ENCODE assay signal across 20 cellular contexts in genomic region chr14:23523229-23524016, GRCh38. TPM values are rescaled to one million over a fixed set of nuclear protein-coding genes. Genes with fewer than 3 reads are reported as not detected.
"Had no signal": no experiment of that assay in that cellular context is flagged by ENCODE, and none has a peak within 500 bp of the region (broad histone marks: within the 10 kb centered on the region; RNA-seq: fewer than 3 reads in every experiment).

No MANE protein-coding gene starts in this region.

- H3K4me3 Mint-ChIP-seq: activated CD8-positive, alpha-beta T cell treated with anti-CD3 and anti-CD28 coated beads for 36 hours; activated naive CD4-positive, alpha-beta T cell treated with anti-CD3 and anti-CD28 coated beads, Interleukin-2, amount 50 U/mL, for 24 hours; T-helper 1 cell treated with Interleukin-12 subunit alpha and Interleukin-12 subunit beta and Interleukin-4 antibody, amounts not matched to agents 30 μg/mL and 1 μg/mL, for 36 hours had no signal

- H3K9me3 Mint-ChIP-seq: activated CD8-positive, alpha-beta T cell treated with anti-CD3 and anti-CD28 coated beads for 36 hours; activated naive CD4-positive, alpha-beta T cell treated with anti-CD3 and anti-CD28 coated beads, Interleukin-2, amount 50 U/mL, for 24 hours; T-helper 1 cell treated with Interleukin-12 subunit alpha and Interleukin-12 subunit beta and Interleukin-4 antibody, amounts not matched to agents 30 μg/mL and 1 μg/mL, for 36 hours had no signal

- DNase-seq: activated CD4-positive, alpha-beta T cell treated with anti-CD3 and anti-CD28 coated beads for 4 hours; activated CD8-positive, alpha-beta memory T cell treated with anti-CD3 and anti-CD28 coated beads, Interleukin-2, amount 50 U/mL, for 4 hours; activated CD8-positive, alpha-beta T cell treated with anti-CD3 and anti-CD28 coated beads for 36 hours; activated naive CD4-positive, alpha-beta T cell; aorta; central memory CD4-positive, alpha-beta T cell; NCI-H1048; NCI-H146; NCI-H187 treated with DMSO at 0.1 percent for 48 hours; NCI-H2081 treated with DMSO at 0.1 percent for 48 hours; NCI-H345; NCI-H510A; NCI-H526 treated with DMSO at 0.1 percent for 48 hours; PC-3; SHP77 treated with DMSO at 0.1 percent for 48 hours had no signal

- H3K27ac Mint-ChIP-seq: activated CD8-positive, alpha-beta T cell treated with anti-CD3 and anti-CD28 coated beads for 36 hours; activated naive CD4-positive, alpha-beta T cell treated with anti-CD3 and anti-CD28 coated beads, Interleukin-2, amount 50 U/mL, for 24 hours; T-helper 1 cell treated with Interleukin-12 subunit alpha and Interleukin-12 subunit beta and Interleukin-4 antibody, amounts not matched to agents 30 μg/mL and 1 μg/mL, for 36 hours had no signal

- H3K4me1 Mint-ChIP-seq: activated naive CD4-positive, alpha-beta T cell treated with anti-CD3 and anti-CD28 coated beads, Interleukin-2, amount 50 U/mL, for 24 hours had no signal

- H3K36me3 Mint-ChIP-seq: activated naive CD4-positive, alpha-beta T cell treated with anti-CD3 and anti-CD28 coated beads, Interleukin-2, amount 50 U/mL, for 24 hours had no signal

- H3K27me3 Mint-ChIP-seq: activated CD8-positive, alpha-beta T cell treated with anti-CD3 and anti-CD28 coated beads for 36 hours; activated naive CD4-positive, alpha-beta T cell treated with anti-CD3 and anti-CD28 coated beads, Interleukin-2, amount 50 U/mL, for 24 hours had no signal

- ATAC-seq: activated CD4-positive, CD25-positive, alpha-beta regulatory T cell treated with anti-CD3 and anti-CD28 coated beads, Interleukin-2, amount 50 U/mL, for 24 hours; activated CD8-positive, alpha-beta T cell treated with anti-CD3 and anti-CD28 coated beads for 36 hours; PC-3 had no signal

- FAIRE-seq: bronchial epithelial cell had no signal

RNA-seq across cellular contexts. Expression of gene ZFHX2, which starts 28.1 kb away (rescaled TPM):
- total RNA-seq: SK-MEL-5 had no signal

RNA-seq across cellular contexts. Expression of gene JPH4, which starts 55.2 kb away (rescaled TPM):
- total RNA-seq: bronchial epithelial cell, PC-3, SK-MEL-5 had no signal
